ENCODE assay signal across 8 cellular contexts in genomic region chr13:44141213-44141724, GRCh38.
DNase-seq lines count a peak whose midpoint lies in the region; ATAC-seq, FAIRE-seq and TF ChIP-seq lines count a peak whose summit lies in the region.

No MANE protein-coding gene starts in this region.

- no peaks in the 10 kb centered on the region for H3K79me1 ChIP-seq in mesendoderm (ENCODE audit: low read length)

- intact Hi-C loops in Caco-2 (cut with micrococcal nuclease; ENCODE audit: unreplicated experiment) (loop anchor here (1.0 to 10.0 kb wide), 5 partner anchors 33 to 246 kb away; no protein-coding TSS in a partner anchor), vagina (cut with DNase I) (loop anchor here (5.0 to 10.0 kb wide), 2 partner anchors 86 to 296 kb away; no protein-coding TSS in a partner anchor)

- no peaks in the 10 kb centered on the region for H3K79me2 ChIP-seq in mesendoderm (ENCODE audit: control insufficient read depth, insufficient read depth, low read length)

- H3K23ac ChIP-seq in mesendoderm (ENCODE audit: low read length): peak overlapping the region; percentile 59

- peak overlapping the region; percentile 47 for H4K5ac ChIP-seq in mesendoderm (ENCODE audit: low read length)

- CTCF ChIA-PET in Caco-2 (lab: Charles Lee): interaction anchor here (0.5 to 1.1 kb wide), 7 partner anchors 24 to 616 kb away, joined by 3 to 8 read pairs (median 3); no protein-coding TSS in a partner anchor

- peak overlapping the region; percentile 83 for H3K4me3 Mint-ChIP-seq in Caco-2 (ENCODE audit: unreplicated experiment)

- H3K36me3 Mint-ChIP-seq in Caco-2 (ENCODE audit: insufficient read depth, unreplicated experiment): peaks cover 9% of the 10 kb centered on the region

- H3K9me3 Mint-ChIP-seq in Caco-2 (ENCODE audit: unreplicated experiment): no peaks in the 10 kb centered on the region

- H2BK120ac ChIP-seq in mesendoderm (ENCODE audit: low read depth, low read length): no peak overlapping the region

- H3K4me1 ChIP-seq in Caco-2 (peaks cover 28% of the 10 kb centered on the region), mesendoderm (ENCODE audit: control insufficient read depth, low read depth, low read length) (peaks cover 3% of the 10 kb centered on the region), vagina (peaks cover 5% of the 10 kb centered on the region)

- H2BK5ac ChIP-seq in mesendoderm (ENCODE audit: low read length): peak overlapping the region; percentile 83

- no CpG with 5 or more reads among the region's 11 CpGs for WGBS in mesendoderm (ENCODE audit: extremely low coverage, insufficient coverage, low lambda C conversion rate)

- DNase-seq in Caco-2 (no peak), NB4 (ENCODE audit: low read depth) (peak; percentile 17), cardiac fibroblast (ENCODE audit: low read depth in 2 of 2) (peak in 1 of 2 donors; percentile 19), mesendoderm (peak; percentile 73), vagina (ENCODE audit: extremely low spot score in 2 of 2) (no peak), NCI-H187 treated with DMSO at 0.1 percent for 48 hours (lab: John Stamatoyannopoulos, UW) (no peak), frontal cortex (ENCODE audit: low spot score in 2 of 2) (no peak)

- peak overlapping the region; percentile 95 for H3K9ac ChIP-seq in mesendoderm (ENCODE audit: low read length)

- H3K4ac ChIP-seq in mesendoderm (ENCODE audit: low read depth, low read length): peak overlapping the region; percentile 38

- POLR2A ChIA-PET in Caco-2 (lab: Charles Lee): interaction anchor here (0.7 to 1.7 kb wide), 12 partner anchors 34 to 922 kb away, joined by 3 to 28 read pairs (median 6); no protein-coding TSS in a partner anchor

- no peaks in the 10 kb centered on the region for H3K27me3 Mint-ChIP-seq in Caco-2 (ENCODE audit: insufficient read depth, unreplicated experiment)

- H3K27ac ChIP-seq in mesendoderm (ENCODE audit: low read depth, low read length): peak overlapping the region; percentile 93
- H3K27ac ChIP-seq in vagina: peak overlapping the region; percentile 80

- no peak for ATAC-seq in GM18867 (IDR thresholded peaks at IDR 0.05; ENCODE audit: unreplicated experiment)

- peak overlapping the region; percentile 94 for H3K27ac Mint-ChIP-seq in Caco-2 (ENCODE audit: unreplicated experiment)

- peak overlapping the region; percentile 100 for H4K8ac ChIP-seq in mesendoderm (ENCODE audit: low read depth, low read length)

- H2AK5ac ChIP-seq in mesendoderm (ENCODE audit: low read length): no peak overlapping the region

- H3K9me3 ChIP-seq in Caco-2 (no peaks in the 10 kb centered on the region), vagina (no peaks in the 10 kb centered on the region)

- TF ChIP-seq POLR2A in NB4 (IDR thresholded peaks at IDR 0.05; ENCODE audit: extremely low read depth, insufficient read length) (no peak), vagina (IDR thresholded peaks at IDR 0.05) (no peak)

- no peak for FAIRE-seq in frontal cortex (lab: Jason Lieb, UNC)

- H3K27me3 ChIP-seq in Caco-2 (replicated peaks; ENCODE audit: control insufficient read depth, insufficient read depth, low read length): no peaks in the 10 kb centered on the region
- no peaks in the 10 kb centered on the region for H3K27me3 ChIP-seq in mesendoderm (ENCODE audit: insufficient read depth, low read length, poor library complexity)
- H3K27me3 ChIP-seq in vagina: no peaks in the 10 kb centered on the region

- no peak overlapping the region for H2BK15ac ChIP-seq in mesendoderm (replicated peaks; ENCODE audit: low read depth)

- peaks cover 39% of the 10 kb centered on the region for H3K4me1 Mint-ChIP-seq in Caco-2 (ENCODE audit: low read depth, unreplicated experiment)

- H3K36me3 ChIP-seq in Caco-2 (ENCODE audit: control insufficient read depth, insufficient read depth, low read length): no peaks in the 10 kb centered on the region
- H3K36me3 ChIP-seq in mesendoderm (ENCODE audit: control insufficient read depth, insufficient read depth, low read length): no peaks in the 10 kb centered on the region
- no peaks in the 10 kb centered on the region for H3K36me3 ChIP-seq in vagina

- H3K56ac ChIP-seq in mesendoderm (ENCODE audit: low read length): peak overlapping the region; percentile 96

- H3K4me2 ChIP-seq in mesendoderm (ENCODE audit: low read length): peak overlapping the region; percentile 77

- BruUV-seq in Caco-2 (replicated peaks; lab: Mats Ljungman, UMichigan): TSS peak; percentile 90

- TF ChIP-seq CTCF in Caco-2 (IDR thresholded peaks at IDR 0.05; ENCODE audit: insufficient read depth in 1 of 2, low read depth in 1 of 2, low read length in 1 of 2, severe bottlenecking in 1 of 2, unreplicated experiment in 1 of 2) (no peak), NB4 (IDR thresholded peaks at IDR 0.05; ENCODE audit: low read depth, low read length) (no peak), cardiac fibroblast (IDR thresholded peaks at IDR 0.05; ENCODE audit: low read depth, low read length) (no peak), vagina (IDR thresholded peaks at IDR 0.05) (no peak)

- peak overlapping the region; percentile 63 for H3K18ac ChIP-seq in mesendoderm (ENCODE audit: low read length)

- H3K4me3 ChIP-seq in Caco-2 (ENCODE audit: low read depth, low read length) (peak overlapping the region; percentile 60), NB4 (ENCODE audit: low read depth, low read length) (peak overlapping the region; percentile 72), cardiac fibroblast (replicated peaks in 1 of 2; ENCODE audit: low read depth in 2 of 2, low read length in 2 of 2) (peak overlapping the region; percentile 47 to 62), mesendoderm (ENCODE audit: low read length) (peak overlapping the region; percentile 67), vagina (peak overlapping the region; percentile 40 to 50)

Comparison
In these comparisons a context has a peak if more than half of its experiments do, and no peak if none do; other contexts are left out.
1. DNase-seq: peak in NB4 (single experiment) and mesendoderm (single experiment); none in Caco-2 (0 of 2), vagina (0 of 2), NCI-H187 treated with DMSO at 0.1 percent for 48 hours (single experiment) and frontal cortex (0 of 2).
2. Peak in every context shown above with its lines, with median percentiles within 50 percentile points of each other: H3K4me3 ChIP-seq.